8 cellular contexts compared by ENCODE assay signal in the genomic region with DNA sequence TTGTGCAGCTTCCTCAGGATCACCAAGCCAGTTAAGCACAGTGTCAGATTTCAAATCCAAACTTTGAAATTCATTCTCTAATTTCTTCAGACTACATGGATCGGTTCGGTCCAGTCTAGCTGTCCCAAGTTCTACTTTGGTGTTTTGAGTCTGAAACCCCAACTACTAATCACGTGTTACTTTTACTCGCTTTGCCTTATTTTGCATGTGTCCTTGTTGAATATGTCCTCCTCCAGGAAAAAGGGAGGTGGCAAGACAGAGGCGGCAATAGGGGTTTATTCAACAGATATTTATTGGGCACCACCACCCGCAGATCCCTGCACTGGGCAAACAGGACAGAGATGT. TPM values are rescaled to one million over a fixed set of nuclear protein-coding genes. Genes with fewer than 3 reads are reported as not detected.
DNase-seq lines count a peak whose midpoint lies in the region; ATAC-seq, FAIRE-seq and TF ChIP-seq lines count a peak whose summit lies in the region.

No MANE protein-coding gene starts in this region.

- in situ Hi-C loops in K562 (cut with MboI), result no loop called here

- H3K4me2 ChIP-seq in K562 (ENCODE audit: insufficient read depth, low read length) (peak overlapping the region; percentile 96), mesenchymal stem cell (ENCODE audit: low read length, poor library complexity, severe bottlenecking) (peak overlapping the region; percentile 92)

- H3K36me3 ChIP-seq in cardiac muscle cell, result no peaks in the 10 kb centered on the region
- no peaks in the 10 kb centered on the region for H3K36me3 ChIP-seq in K562 (ENCODE audit: control insufficient read depth, insufficient read depth, low read length)
- no peaks in the 10 kb centered on the region for H3K36me3 ChIP-seq in mesenchymal stem cell (ENCODE audit: control insufficient read depth in 1 of 2, insufficient read depth in 2 of 2, low read depth in 1 of 2, low read length in 2 of 2)
- H3K36me3 ChIP-seq in uterus, result no peaks in the 10 kb centered on the region

- POLR2A ChIA-PET in K562 (lab: Yijun Ruan, JAX), result interaction anchor here (0.9 to 3.0 kb wide), 2 partner anchors 10 to 11 kb away, joined by 3 to 13 read pairs; no protein-coding TSS in a partner anchor

- H3K27me3 ChIP-seq in cardiac muscle cell, result no peaks in the 10 kb centered on the region
- H3K27me3 ChIP-seq in K562 (ENCODE audit: control insufficient read depth in 2 of 2, insufficient read depth in 2 of 2, low read length in 2 of 2), result no peaks in the 10 kb centered on the region
- no peaks in the 10 kb centered on the region for H3K27me3 ChIP-seq in mesenchymal stem cell (ENCODE audit: control insufficient read depth in 1 of 2, insufficient read depth in 1 of 2, low read length in 2 of 2)
- H3K27me3 ChIP-seq in uterus, result peaks cover 0 to 3% of the 10 kb centered on the region in 2 donors

- ATAC-seq in K562 (no peak), sciatic nerve (no peak)

- WGBS in K562 (ENCODE audit: insufficient coverage, low coverage, missing lambda C conversion rate), result 3% methylated on average over 6 of the region's 6 CpGs
- under 1% methylated on average over 6 of the region's 6 CpGs for WGBS in mesenchymal stem cell

- no peak for TF ChIP-seq EP300 in K562 (IDR thresholded peaks at IDR 0.05; ENCODE audit: low read length)

- peak; percentile 67 for FAIRE-seq in K562 (lab: Jason Lieb, UNC)

- no peak overlapping the region for H3K14ac ChIP-seq in mesenchymal stem cell (ENCODE audit: low read length in 2 of 2)

- H2BK15ac ChIP-seq in mesenchymal stem cell (ENCODE audit: low read depth, poor library complexity, severe bottlenecking), result no peak overlapping the region

- H2BK5ac ChIP-seq in mesenchymal stem cell (ENCODE audit: low read depth, low read length, poor library complexity, severe bottlenecking), result no peak overlapping the region

- no peaks in the 10 kb centered on the region for H3K9me1 ChIP-seq in K562 (ENCODE audit: control insufficient read depth, insufficient read depth, low read length)

- H3K4me1 ChIP-seq in cardiac muscle cell (ENCODE audit: low read depth) (peaks cover 34% of the 10 kb centered on the region), K562 (replicated peaks in 1 of 2; ENCODE audit: control insufficient read depth in 2 of 2, insufficient read depth in 2 of 2, low read length in 2 of 2) (peaks cover 4 to 25% of the 10 kb centered on the region in 2 experiments; a peak in 3 of 5 replicates), mesenchymal stem cell (ENCODE audit: control insufficient read depth, insufficient read depth, low read depth, low read length) (peaks cover 10% of the 10 kb centered on the region), uterus (peaks cover 0 to 4% of the 10 kb centered on the region in 2 donors)

- TF ChIP-seq RAD21 in K562 (CRISPR knock-in tag; conservative IDR thresholded peaks at IDR 0.05 in 1 of 2, IDR thresholded peaks at IDR 0.05 in 1 of 2), result no peak

- H2BK120ac ChIP-seq in mesenchymal stem cell (ENCODE audit: low read depth, low read length), result no peak overlapping the region

- no peaks in the 10 kb centered on the region for H4K20me1 ChIP-seq in K562 (replicated peaks; ENCODE audit: control insufficient read depth, insufficient read depth, low read length)

- intact Hi-C loops in cardiac septum (cut with DNase I), result loop anchor here (5.0 kb wide), 2 partner anchors 40 to 110 kb away; a partner anchor contains a TSS
- intact Hi-C loops in K562 (cut with micrococcal nuclease), result loop anchor here (5.0 kb wide), 3 partner anchors 40 to 110 kb away; a partner anchor contains a TSS
- intact Hi-C loops in uterus (cut with DNase I; ENCODE audit: low total_unique reads), result no loop called here
- intact Hi-C loops in sciatic nerve (cut with DNase I), result no loop called here

- no peak for TF ChIP-seq CTCF in cardiac muscle cell (IDR thresholded peaks at IDR 0.05; ENCODE audit: low read depth, low read length)
- no peak for TF ChIP-seq CTCF in K562 (IDR thresholded peaks at IDR 0.05 in 2 of 3, conservative IDR thresholded peaks at IDR 0.05 in 1 of 3; ENCODE audit: insufficient read depth in 2 of 3, low read depth in 1 of 3, low read length in 3 of 3)
- TF ChIP-seq CTCF in uterus (IDR thresholded peaks at IDR 0.05), result no peak

- peak overlapping the region; percentile 67 to 85 for H3K9ac ChIP-seq in K562 (ENCODE audit: insufficient read depth in 1 of 2, low read depth in 2 of 2, low read length in 2 of 2)
- peak overlapping the region; percentile 82 for H3K9ac ChIP-seq in mesenchymal stem cell (ENCODE audit: low read length)

- H3K4me3 ChIP-seq in cardiac muscle cell, result peak overlapping the region; percentile 36
- H3K4me3 ChIP-seq in K562, result peak overlapping the region; percentile 48
- peak overlapping the region in 1 of 2 experiments; percentile 84 for H3K4me3 ChIP-seq in mesenchymal stem cell (ENCODE audit: insufficient read depth in 1 of 2, low read depth in 1 of 2, low read length in 2 of 2)
- peak overlapping the region; percentile 35 to 48 for H3K4me3 ChIP-seq in uterus

- H2BK12ac ChIP-seq in mesenchymal stem cell (ENCODE audit: low read length in 2 of 2), result peak overlapping the region in 1 of 2 experiments; percentile 24

- no peaks in the 10 kb centered on the region for H3K79me2 ChIP-seq in K562 (ENCODE audit: control insufficient read depth, insufficient read depth, low read length)

- no peak overlapping the region for H2AK5ac ChIP-seq in mesenchymal stem cell (ENCODE audit: low read length, severe bottlenecking)

- H2AFZ ChIP-seq in K562 (ENCODE audit: low read depth, low read length) (peak overlapping the region; percentile 99), mesenchymal stem cell (ENCODE audit: low read depth, low read length) (peak overlapping the region; percentile 64)

- no peak overlapping the region for H3K23ac ChIP-seq in mesenchymal stem cell (ENCODE audit: low read length in 2 of 2)

- CTCF ChIA-PET in K562 (lab: Yijun Ruan, JAX; ENCODE audit: low intra/inter-chr PET ratio), result no interaction called here

- no peaks in the 10 kb centered on the region for H3K9me3 ChIP-seq in cardiac muscle cell (ENCODE audit: low read depth)
- no peaks in the 10 kb centered on the region for H3K9me3 ChIP-seq in K562 (replicated peaks; ENCODE audit: control insufficient read depth, insufficient read depth, low read depth, low read length)
- H3K9me3 ChIP-seq in mesenchymal stem cell (ENCODE audit: control insufficient read depth, low read length), result no peaks in the 10 kb centered on the region
- no peaks in the 10 kb centered on the region for H3K9me3 ChIP-seq in uterus

- no peak overlapping the region for H3K27ac ChIP-seq in cardiac muscle cell
- H3K27ac ChIP-seq in K562 (ENCODE audit: extremely low read depth, low read depth, low read length), result peak overlapping the region; percentile 52; the same call in 2 of the 3 replicates
- H3K27ac ChIP-seq in mesenchymal stem cell (ENCODE audit: low read length, poor library complexity, severe bottlenecking), result no peak overlapping the region
- peak overlapping the region; percentile 92 for H3K27ac ChIP-seq in uterus

- H3K18ac ChIP-seq in mesenchymal stem cell (ENCODE audit: low read depth in 1 of 2, low read length in 2 of 2), result peak overlapping the region in 1 of 2 experiments; percentile 9

- H3K79me1 ChIP-seq in mesenchymal stem cell (replicated peaks; ENCODE audit: low read length, poor library complexity, severe bottlenecking), result no peaks in the 10 kb centered on the region

- TSS peak; percentile 70 for BruUV-seq in K562 (replicated peaks; lab: Mats Ljungman, UMichigan)

- H4K8ac ChIP-seq in mesenchymal stem cell (ENCODE audit: low read length), result no peak overlapping the region

- H3K4ac ChIP-seq in mesenchymal stem cell (ENCODE audit: low read depth in 1 of 2, low read length in 2 of 2), result peak overlapping the region in 1 of 2 experiments; percentile 28

- TF ChIP-seq POLR2A in K562 (conservative IDR thresholded peaks at IDR 0.05), result no peak
- no peak for TF ChIP-seq POLR2A in uterus (IDR thresholded peaks at IDR 0.05)

- DNase-seq in cardiac muscle cell (ENCODE audit: low read depth in 1 of 2, low spot score in 1 of 2) (no peak), cardiac septum (ENCODE audit: low spot score) (no peak), K562 (ENCODE audit: extremely low read depth in 1 of 4, low spot score in 3 of 4) (peak in 1 of 4 experiments; percentile 27), mesenchymal stem cell (no peak), uterus (no peak), NOMO-1 treated with dmso at 0.1 percent for 144 hours (lab: John Stamatoyannopoulos, UW; ENCODE audit: unreplicated experiment) (no peak), sciatic nerve (ENCODE audit: low spot score) (no peak)
- no peak for DNase-seq in stimulated activated CD4-positive, alpha-beta T cell treated with anti-CD3 and anti-CD28 coated beads, Interleukin-2, amount 100 ng/mL, for 48 hours

- H4K91ac ChIP-seq in mesenchymal stem cell (ENCODE audit: low read length), result no peak overlapping the region

RNA-seq across cellular contexts. Expression of a gene that starts 0.5 kb away (rescaled TPM):
- total RNA-seq in cardiac muscle cell (36.4 and 43.1 TPM in 2 replicates), cardiac septum (14.6 TPM), K562 (2014; rRNA removed) (3.1 and 4.8 TPM in 2 replicates), K562 (2014; rRNA removed; fragmentation: Illumina TruSeq; extraction: Trizol) (5.7 and 6.0 TPM in 2 replicates), K562 (2015; rRNA removed; fragmentation: Illumina TruSeq; extraction: Trizol) (4.1 and 4.9 TPM in 2 replicates), K562 (2021) (4.7 and 5.8 TPM in 2 replicates), uterus (10 to 100 TPM in 3 of 4 donors, 1 to 10 TPM in 1; 1.3 to 74.1 (median 18.5) TPM), sciatic nerve (22.7 TPM)
- polyA plus RNA-seq in cardiac muscle cell (25.7 and 34.6 TPM in 2 replicates), K562 (2011; rRNA removed) (1.9 and 2.5 TPM in 2 replicates), K562 (2014; fragmentation: Illumina TruSeq; extraction: Trizol) (3.1 and 3.3 TPM in 2 replicates), K562 (2014; fragmentation: Nextera tagmentation; extraction: Ambion mirVana) (1 to 10 TPM in 1 of 2 experiments, under 1 TPM in 1; 0.71 to 1.4 TPM), K562 (2014; rRNA removed) (2.6 and 4.0 TPM in 2 replicates)
- total RNA-seq in K562 (2011; cell fraction: chromatin; rRNA removed; ENCODE audit: low replicate concordance), result 1.6 and 2.1 TPM in 2 replicates
- total RNA-seq in K562 (2011; cell fraction: nucleolus; rRNA removed), result 0.92 and 1.0 TPM in 2 replicates
- total RNA-seq in K562 (2011; cell fraction: nucleoplasm; rRNA removed), result 2.0 and 4.3 TPM in 2 replicates
- 0.92 and 2.9 TPM in 2 replicates for polyA plus RNA-seq in K562 (2011; cell fraction: cytosol; rRNA removed)
- polyA plus RNA-seq in K562 (2011; cell fraction: nucleus; rRNA removed), result 0.74 and 1.7 TPM in 2 replicates
- 2.9 and 3.0 TPM in 2 replicates for polyA plus RNA-seq in K562 (2012)
- 1.5 and 3.4 TPM in 2 replicates for polyA minus RNA-seq in K562 (2011; rRNA and poly(A)+ RNA removed)
- polyA minus RNA-seq in K562 (2011; cell fraction: cytosol; rRNA and poly(A)+ RNA removed), result 1.0 and 1.3 TPM in 2 replicates
- 0.54 and 1.7 TPM in 2 replicates for polyA minus RNA-seq in K562 (2011; cell fraction: nucleus; rRNA and poly(A)+ RNA removed)
- 9.0 TPM for polyA plus RNA-seq in mesenchymal stem cell (2013, experiment 1 of 2)
- polyA plus RNA-seq in mesenchymal stem cell (2013, experiment 2 of 2), result 9.1 TPM

RNA-seq across cellular contexts. Expression of a gene that starts 39.1 kb away (rescaled TPM):
- 14.2 and 20.1 TPM in 2 replicates for total RNA-seq in cardiac muscle cell
- 15.2 and 22.6 TPM in 2 replicates for polyA plus RNA-seq in cardiac muscle cell
- total RNA-seq in cardiac septum, result 11.1 TPM
- total RNA-seq in K562 (2011; cell fraction: chromatin; rRNA removed; ENCODE audit: low replicate concordance), result 15.6 and 34.8 TPM in 2 replicates
- total RNA-seq in K562 (2011; cell fraction: nucleolus; rRNA removed), result 12.4 and 20.0 TPM in 2 replicates
- total RNA-seq in K562 (2011; cell fraction: nucleoplasm; rRNA removed), result 12.4 and 23.8 TPM in 2 replicates
- 12.8 and 13.9 TPM in 2 replicates for total RNA-seq in K562 (2014; rRNA removed)
- total RNA-seq in K562 (2014; rRNA removed; fragmentation: Illumina TruSeq; extraction: Trizol), result 20.9 and 22.4 TPM in 2 replicates
- 17.2 and 17.6 TPM in 2 replicates for total RNA-seq in K562 (2015; rRNA removed; fragmentation: Illumina TruSeq; extraction: Trizol)
- total RNA-seq in K562 (2021), result 21.1 and 25.0 TPM in 2 replicates
- 9.5 and 14.1 TPM in 2 replicates for polyA plus RNA-seq in K562 (2011; rRNA removed)
- 3.8 and 5.6 TPM in 2 replicates for polyA plus RNA-seq in K562 (2011; cell fraction: cytosol; rRNA removed)
- 6.1 and 8.7 TPM in 2 replicates for polyA plus RNA-seq in K562 (2011; cell fraction: nucleus; rRNA removed)
- polyA plus RNA-seq in K562 (2012), result 6.7 and 13.0 TPM in 2 replicates
- polyA plus RNA-seq in K562 (2014; fragmentation: Illumina TruSeq; extraction: Trizol), result 14.3 and 15.7 TPM in 2 replicates
- polyA plus RNA-seq in K562 (2014; fragmentation: Nextera tagmentation; extraction: Ambion mirVana), result 1 to 10 TPM; 9.2 to 9.8 TPM
- polyA plus RNA-seq in K562 (2014; rRNA removed), result 10.8 and 13.2 TPM in 2 replicates
- polyA minus RNA-seq in K562 (2011; rRNA and poly(A)+ RNA removed), result 16.5 and 19.1 TPM in 2 replicates
- 8.6 and 12.0 TPM in 2 replicates for polyA minus RNA-seq in K562 (2011; cell fraction: cytosol; rRNA and poly(A)+ RNA removed)
- 26.0 and 26.5 TPM in 2 replicates for polyA minus RNA-seq in K562 (2011; cell fraction: nucleus; rRNA and poly(A)+ RNA removed)
- 8.9 TPM for polyA plus RNA-seq in mesenchymal stem cell (2013, experiment 1 of 2)
- 8.9 TPM for polyA plus RNA-seq in mesenchymal stem cell (2013, experiment 2 of 2)
- total RNA-seq in uterus, result 10 to 100 TPM in 2 of 4 donors, 1 to 10 TPM in 2; 8.2 to 30.9 (median 19.2) TPM
- 16.2 TPM for total RNA-seq in sciatic nerve

Comparison
In these comparisons a context has a peak if more than half of its experiments do, and no peak if none do; other contexts are left out.
1. H3K27ac ChIP-seq: peak in K562 (single experiment) and uterus (2 of 2); none in cardiac muscle cell (single experiment) and mesenchymal stem cell (single experiment).
2. intact Hi-C loops: an anchor here in cardiac septum (5.0 kb wide) and K562 (5.0 kb wide); none called in uterus and sciatic nerve.